Comparison of ENCODE assay signal across 1 cellular context in the genomic region with DNA sequence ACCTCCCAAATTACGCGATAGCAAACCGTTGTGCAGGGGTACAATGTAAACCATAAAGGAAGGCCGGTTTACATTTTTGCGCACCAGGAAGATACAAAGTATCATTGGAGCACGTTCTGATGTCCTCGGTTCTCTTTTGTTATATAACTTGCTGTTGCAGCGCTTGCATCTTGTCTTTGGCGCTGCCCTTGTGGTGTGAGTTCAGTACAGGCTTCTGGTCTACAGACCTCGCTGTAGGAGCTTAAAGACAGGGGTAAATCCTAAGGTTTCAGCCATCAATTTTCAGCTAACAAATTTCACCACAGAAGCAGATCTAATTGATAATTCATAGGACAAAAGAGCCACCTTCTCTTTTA.
TF ChIP-seq lines count a peak whose summit lies in the region.

No MANE protein-coding gene starts in this region.

TF ChIP-seq in WTC11, 78 proteins besides CTCF, POLR2A, EP300 and RAD21 (continued from another document):
- TF ChIP-seq, protein P1, sequence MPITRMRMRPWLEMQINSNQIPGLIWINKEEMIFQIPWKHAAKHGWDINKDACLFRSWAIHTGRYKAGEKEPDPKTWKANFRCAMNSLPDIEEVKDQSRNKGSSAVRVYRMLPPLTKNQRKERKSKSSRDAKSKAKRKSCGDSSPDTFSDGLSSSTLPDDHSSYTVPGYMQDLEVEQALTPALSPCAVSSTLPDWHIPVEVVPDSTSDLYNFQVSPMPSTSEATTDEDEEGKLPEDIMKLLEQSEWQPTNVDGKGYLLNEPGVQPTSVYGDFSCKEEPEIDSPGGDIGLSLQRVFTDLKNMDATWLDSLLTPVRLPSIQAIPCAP (CRISPR knock-in tag; IDR thresholded peaks at IDR 0.05) = no peak
- TF ChIP-seq NFYB (CRISPR knock-in tag; conservative IDR thresholded peaks at IDR 0.05; ENCODE audit: low read depth) = no peak
- TF ChIP-seq, protein P2, sequence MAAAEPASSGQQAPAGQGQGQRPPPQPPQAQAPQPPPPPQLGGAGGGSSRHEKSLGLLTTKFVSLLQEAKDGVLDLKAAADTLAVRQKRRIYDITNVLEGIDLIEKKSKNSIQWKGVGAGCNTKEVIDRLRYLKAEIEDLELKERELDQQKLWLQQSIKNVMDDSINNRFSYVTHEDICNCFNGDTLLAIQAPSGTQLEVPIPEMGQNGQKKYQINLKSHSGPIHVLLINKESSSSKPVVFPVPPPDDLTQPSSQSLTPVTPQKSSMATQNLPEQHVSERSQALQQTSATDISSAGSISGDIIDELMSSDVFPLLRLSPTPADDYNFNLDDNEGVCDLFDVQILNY (CRISPR knock-in tag; IDR thresholded peaks at IDR 0.05) = no peak
- TF ChIP-seq ZNF416 (CRISPR knock-in tag; IDR thresholded peaks at IDR 0.05) = no peak
- TF ChIP-seq, protein P3, sequence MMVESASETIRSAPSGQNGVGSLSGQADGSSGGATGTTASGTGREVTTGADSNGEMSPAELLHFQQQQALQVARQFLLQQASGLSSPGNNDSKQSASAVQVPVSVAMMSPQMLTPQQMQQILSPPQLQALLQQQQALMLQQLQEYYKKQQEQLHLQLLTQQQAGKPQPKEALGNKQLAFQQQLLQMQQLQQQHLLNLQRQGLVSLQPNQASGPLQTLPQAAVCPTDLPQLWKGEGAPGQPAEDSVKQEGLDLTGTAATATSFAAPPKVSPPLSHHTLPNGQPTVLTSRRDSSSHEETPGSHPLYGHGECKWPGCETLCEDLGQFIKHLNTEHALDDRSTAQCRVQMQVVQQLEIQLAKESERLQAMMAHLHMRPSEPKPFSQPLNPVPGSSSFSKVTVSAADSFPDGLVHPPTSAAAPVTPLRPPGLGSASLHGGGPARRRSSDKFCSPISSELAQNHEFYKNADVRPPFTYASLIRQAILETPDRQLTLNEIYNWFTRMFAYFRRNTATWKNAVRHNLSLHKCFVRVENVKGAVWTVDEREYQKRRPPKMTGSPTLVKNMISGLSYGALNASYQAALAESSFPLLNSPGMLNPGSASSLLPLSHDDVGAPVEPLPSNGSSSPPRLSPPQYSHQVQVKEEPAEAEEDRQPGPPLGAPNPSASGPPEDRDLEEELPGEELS (CRISPR knock-in tag; IDR thresholded peaks at IDR 0.05) = no peak
- TF ChIP-seq ZNF263 (CRISPR knock-in tag; IDR thresholded peaks at IDR 0.05; ENCODE audit: low read depth) = no peak
- TF ChIP-seq, protein P4, sequence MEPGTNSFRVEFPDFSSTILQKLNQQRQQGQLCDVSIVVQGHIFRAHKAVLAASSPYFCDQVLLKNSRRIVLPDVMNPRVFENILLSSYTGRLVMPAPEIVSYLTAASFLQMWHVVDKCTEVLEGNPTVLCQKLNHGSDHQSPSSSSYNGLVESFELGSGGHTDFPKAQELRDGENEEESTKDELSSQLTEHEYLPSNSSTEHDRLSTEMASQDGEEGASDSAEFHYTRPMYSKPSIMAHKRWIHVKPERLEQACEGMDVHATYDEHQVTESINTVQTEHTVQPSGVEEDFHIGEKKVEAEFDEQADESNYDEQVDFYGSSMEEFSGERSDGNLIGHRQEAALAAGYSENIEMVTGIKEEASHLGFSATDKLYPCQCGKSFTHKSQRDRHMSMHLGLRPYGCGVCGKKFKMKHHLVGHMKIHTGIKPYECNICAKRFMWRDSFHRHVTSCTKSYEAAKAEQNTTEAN (CRISPR knock-in tag; IDR thresholded peaks at IDR 0.05) = no peak
- TF ChIP-seq CBFB (CRISPR knock-in tag; IDR thresholded peaks at IDR 0.05; ENCODE audit: low read depth) = no peak
- TF ChIP-seq HMGA2 (CRISPR knock-in tag; IDR thresholded peaks at IDR 0.05) = no peak
- TF ChIP-seq, protein P5, sequence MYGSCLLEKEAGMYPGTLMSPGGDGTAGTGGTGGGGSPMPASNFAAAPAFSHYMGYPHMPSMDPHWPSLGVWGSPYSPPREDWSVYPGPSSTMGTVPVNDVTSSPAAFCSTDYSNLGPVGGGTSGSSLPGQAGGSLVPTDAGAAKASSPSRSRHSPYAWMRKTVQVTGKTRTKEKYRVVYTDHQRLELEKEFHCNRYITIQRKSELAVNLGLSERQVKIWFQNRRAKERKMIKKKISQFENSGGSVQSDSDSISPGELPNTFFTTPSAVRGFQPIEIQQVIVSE (CRISPR knock-in tag; IDR thresholded peaks at IDR 0.05; ENCODE audit: borderline replicate concordance) = no peak
- no peak for TF ChIP-seq ESRRA (CRISPR knock-in tag; IDR thresholded peaks at IDR 0.05; ENCODE audit: borderline replicate concordance)
- no peak for TF ChIP-seq SOX15 (CRISPR knock-in tag; IDR thresholded peaks at IDR 0.05)
- TF ChIP-seq, protein P6, sequence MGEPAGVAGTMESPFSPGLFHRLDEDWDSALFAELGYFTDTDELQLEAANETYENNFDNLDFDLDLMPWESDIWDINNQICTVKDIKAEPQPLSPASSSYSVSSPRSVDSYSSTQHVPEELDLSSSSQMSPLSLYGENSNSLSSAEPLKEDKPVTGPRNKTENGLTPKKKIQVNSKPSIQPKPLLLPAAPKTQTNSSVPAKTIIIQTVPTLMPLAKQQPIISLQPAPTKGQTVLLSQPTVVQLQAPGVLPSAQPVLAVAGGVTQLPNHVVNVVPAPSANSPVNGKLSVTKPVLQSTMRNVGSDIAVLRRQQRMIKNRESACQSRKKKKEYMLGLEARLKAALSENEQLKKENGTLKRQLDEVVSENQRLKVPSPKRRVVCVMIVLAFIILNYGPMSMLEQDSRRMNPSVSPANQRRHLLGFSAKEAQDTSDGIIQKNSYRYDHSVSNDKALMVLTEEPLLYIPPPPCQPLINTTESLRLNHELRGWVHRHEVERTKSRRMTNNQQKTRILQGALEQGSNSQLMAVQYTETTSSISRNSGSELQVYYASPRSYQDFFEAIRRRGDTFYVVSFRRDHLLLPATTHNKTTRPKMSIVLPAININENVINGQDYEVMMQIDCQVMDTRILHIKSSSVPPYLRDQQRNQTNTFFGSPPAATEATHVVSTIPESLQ (CRISPR knock-in tag; IDR thresholded peaks at IDR 0.05) = no peak
